Comparison of ENCODE assay signal across 18 cellular contexts in genomic region chr5:33712664-33713063, GRCh38.
"Had no signal": no experiment of that assay in that cellular context is flagged by ENCODE, and none has a peak within 500 bp of the region (broad histone marks: within the 10 kb centered on the region; RNA-seq: fewer than 3 reads in every experiment).

No MANE protein-coding gene starts in this region.

- H3K36me3 Mint-ChIP-seq: immature natural killer cell, natural killer cell had no signal

- H3K36me3 ChIP-seq: stomach, uterus had no signal

- H3K27ac ChIP-seq: foreskin keratinocyte had no signal

- DNase-seq: effector CD4-positive, alpha-beta T cell; endodermal cell; erythroblast; foreskin keratinocyte; immature natural killer cell; left ventricle myocardium superior; natural killer cell; posterior cingulate gyrus; small intestine; stimulated activated CD4-positive, alpha-beta T cell treated with anti-CD3 and anti-CD28 coated beads, Interleukin-12 subunit alpha, Interleukin-12 subunit beta, amount 100 ng/mL, for 4 hours; stimulated activated naive CD4-positive, alpha-beta T cell; stomach; substantia nigra; trophoblast cell; uterus had no signal

- H3K4me3 Mint-ChIP-seq: endodermal cell, immature natural killer cell, mesothelial cell of epicardium, natural killer cell, neural crest cell had no signal

- ATAC-seq: foreskin keratinocyte, natural killer cell had no signal

- H3K4me3 ChIP-seq: coronary artery, stomach, uterus had no signal

- H3K9me3 ChIP-seq: uterus had no signal

- H3K4me1 ChIP-seq: foreskin keratinocyte, uterus had no signal

- H3K27me3 ChIP-seq: foreskin keratinocyte, stomach, uterus had no signal

- H3K27ac Mint-ChIP-seq: endodermal cell, immature natural killer cell, mesothelial cell of epicardium, natural killer cell had no signal

- H3K4me1 Mint-ChIP-seq: endodermal cell, immature natural killer cell, mesothelial cell of epicardium, natural killer cell, neural crest cell had no signal
